In genomic region chr12:75438052-75438754, GRCh38 we compare ENCODE assay signal across 1 cellular context.
TF ChIP-seq lines count a peak whose summit lies in the region.

No MANE protein-coding gene starts in this region.

TF ChIP-seq in HepG2, 621 proteins besides CTCF, POLR2A, EP300 and RAD21:
- TF ChIP-seq RAD51 (IDR thresholded peaks at IDR 0.05; ENCODE audit: borderline replicate concordance) (no peak), TEAD3 (CRISPR knock-in tag; optimal IDR thresholded peaks at IDR 0.05; ENCODE audit: borderline replicate concordance) (no peak)
